ENCODE assay signal across 18 cellular contexts in genomic region chr13:32285633-32285965, GRCh38. TPM values are rescaled to one million over a fixed set of nuclear protein-coding genes. Genes with fewer than 3 reads are reported as not detected.
DNase-seq lines count a peak whose midpoint lies in the region; TF ChIP-seq lines count a peak whose summit lies in the region.
"Had no signal": no experiment of that assay in that cellular context is flagged by ENCODE, and none has a peak within 500 bp of the region (broad histone marks: within the 10 kb centered on the region; RNA-seq: fewer than 3 reads in every experiment).

No MANE protein-coding gene starts in this region.

- H3K9me3 Mint-ChIP-seq in nephron = no peaks in the 10 kb centered on the region

- H3K4me3 ChIP-seq in SJCRH30 (peak overlapping the region; percentile 34), testis (no peak overlapping the region)
- H3K4me3 ChIP-seq: MG63 had no signal

- H3K9me3 ChIP-seq in SJCRH30 (replicated peaks) (no peaks in the 10 kb centered on the region), testis (no peaks in the 10 kb centered on the region)
- H3K9me3 ChIP-seq: MG63 had no signal

- H3K27me3 ChIP-seq in SJCRH30 (no peaks in the 10 kb centered on the region), testis (no peaks in the 10 kb centered on the region)
- H3K27me3 ChIP-seq: MG63 had no signal

- H3K36me3 Mint-ChIP-seq in nephron (ENCODE audit: low read depth) = peaks cover 5% of the 10 kb centered on the region

- TF ChIP-seq CTCF in nephron (IDR thresholded peaks at IDR 0.05; ENCODE audit: unreplicated experiment in 3 of 3) = no peak
- TF ChIP-seq CTCF in testis (IDR thresholded peaks at IDR 0.05) = no peak

- H3K36me3 ChIP-seq in SJCRH30 (no peaks in the 10 kb centered on the region), testis (ENCODE audit: low read depth, missing control alignments) (no peaks in the 10 kb centered on the region)
- H3K36me3 ChIP-seq: MG63 had no signal

- DNase-seq in SJCRH30 (no peak), testis (no peak), posterior cingulate gyrus (no peak), erythroblast (lab: John Stamatoyannopoulos, UW) (no peak), HuH-7.5 (ENCODE audit: low spot score) (no peak)
- DNase-seq: activated CD8-positive, alpha-beta memory T cell treated with anti-CD3 and anti-CD28 coated beads, Interleukin-2, amount 50 U/mL, for 4 hours; activated gamma-delta T cell treated with Interleukin-2 at 50 U/mL for 16 hours; DMS 273 treated with DMSO at 0.1 percent for 48 hours; GF-D8; NCI-H1694; NCI-H2227 treated with DMSO at 0.1 percent for 48 hours; SHP77 had no signal

- peaks cover 15% of the 10 kb centered on the region for H3K4me1 Mint-ChIP-seq in nephron

- intact Hi-C loops in testis (cut with DNase I; ENCODE audit: low total_unique reads) (no loop called here), posterior cingulate gyrus (cut with DNase I) (no loop called here)

- peak overlapping the region in 1 of 3 experiments; percentile 11 for H3K4me3 Mint-ChIP-seq in nephron

- H3K4me1 ChIP-seq in SJCRH30 (peaks cover 11% of the 10 kb centered on the region), testis (peaks cover 19% of the 10 kb centered on the region)

- TF ChIP-seq POLR2A in testis (IDR thresholded peaks at IDR 0.05) = no peak
- no peak for TF ChIP-seq POLR2A in erythroblast (IDR thresholded peaks at IDR 0.05; ENCODE audit: low read length)

- H3K27me3 Mint-ChIP-seq in nephron (ENCODE audit: low read depth) = no peaks in the 10 kb centered on the region

- H3K27ac Mint-ChIP-seq in nephron = peak overlapping the region; percentile 89 to 97 (median 95)

- 37 to 48% methylated on average over 4 of the region's 4 CpGs for WGBS in testis, 2 donors

- H3K27ac ChIP-seq in SJCRH30 = peak overlapping the region; percentile 55; the same call in 1 of the 2 replicates
- peak overlapping the region; percentile 2 for H3K27ac ChIP-seq in cingulate gyrus (ENCODE audit: low read depth, low read length)
- H3K27ac ChIP-seq in testis = peak overlapping the region; percentile 63 to 78

RNA-seq across cellular contexts. Expression of gene ZAR1L, which starts 29.6 kb away (rescaled TPM):
- 0.18 TPM in 1 of 2 replicates, not detected in the other for total RNA-seq in SJCRH30 (2014; rRNA removed; shearing (Covaris generic))
- under 1 TPM in 1 of 2 donors, not detected in 1; 0.62 TPM for total RNA-seq in testis
- polyA plus RNA-seq in testis (ENCODE audit: insufficient read depth, low read depth, low replicate concordance) = 0.78 TPM
- total RNA-seq: H4; T-helper 2 cell treated with Interferon-gamma antibody and Interleukin-4, amounts not matched to agents 100 ng/mL and 5 ng/mL, for 36 hours had no signal
- polyA plus RNA-seq: BJ had no signal

RNA-seq across cellular contexts. Expression of gene BRCA2, which starts 29.7 kb away (rescaled TPM):
- total RNA-seq in SJCRH30 (2014; rRNA removed; shearing (Covaris generic)) = 19.5 and 22.9 TPM in 2 replicates
- total RNA-seq in testis = 10 to 100 TPM; 13.6 to 19.4 TPM
- 4.9 TPM for polyA plus RNA-seq in testis (ENCODE audit: insufficient read depth, low read depth, low replicate concordance)

Comparison
In these comparisons a context has a peak if more than half of its experiments do, and no peak if none do; other contexts are left out.
1. H3K27ac ChIP-seq: peak in every context shown above with its lines; median percentile 70 in testis; 55 in SJCRH30; 2 in cingulate gyrus.